ENCODE assay signal across 8 cellular contexts in the genomic region with DNA sequence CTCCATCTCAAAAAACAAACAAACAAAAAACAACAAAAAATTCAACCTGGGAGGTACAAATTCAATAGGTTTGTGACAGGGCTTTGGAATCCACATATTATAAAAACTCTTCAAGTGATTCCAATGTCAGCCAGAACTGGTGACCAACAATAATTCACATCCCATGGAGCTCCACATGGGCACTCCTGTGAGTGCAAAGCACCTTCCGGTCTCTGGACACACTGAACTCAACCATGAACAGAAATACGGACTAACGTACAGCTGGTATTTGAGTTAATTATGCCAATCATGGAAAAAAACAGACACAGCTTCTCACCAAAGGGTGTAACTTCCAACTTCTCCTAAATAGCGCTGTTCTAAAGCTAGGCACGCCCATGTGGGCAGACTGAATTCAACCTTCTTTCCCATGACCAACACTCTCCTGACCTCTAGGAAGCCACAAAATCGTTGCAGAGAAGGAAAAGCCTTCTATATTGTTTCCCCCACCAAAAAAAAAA.
DNase-seq lines count a peak whose midpoint lies in the region; ATAC-seq, FAIRE-seq and TF ChIP-seq lines count a peak whose summit lies in the region.
"Not testable (repeated sequence)": the region's sequence is repeated elsewhere in the genome, so short reads cannot be mapped to it uniquely, and the experiment has no call there.

No MANE protein-coding gene starts in this region.

- H2BK15ac ChIP-seq in H1 (ENCODE audit: low read length) = not testable (repeated sequence)

- H3K4me2 ChIP-seq in A549 = peak overlapping the region; percentile 59
- peak overlapping the region in 1 of 2 experiments; percentile 32; a peak in 1 of 4 replicates for H3K4me2 ChIP-seq in H1 (ENCODE audit: insufficient read depth in 1 of 2, low read depth in 2 of 2, low read length in 2 of 2)

- H3K79me2 ChIP-seq in H1 (ENCODE audit: control insufficient read depth in 1 of 2, insufficient read depth in 2 of 2, low read length in 2 of 2) = not testable (repeated sequence)

- not testable (repeated sequence) for H3K36me3 ChIP-seq in KOPT-K1 (ENCODE audit: insufficient read depth, low read length); H1 (ENCODE audit: control insufficient read depth in 2 of 4, insufficient read depth in 4 of 4, low read length in 3 of 4)

- not testable (repeated sequence) for H2AK5ac ChIP-seq in H1 (ENCODE audit: low read depth, low read length)

- DNase-seq in A549 (ENCODE audit: low read depth in 1 of 2, low spot score in 1 of 2); activated CD8-positive, alpha-beta memory T cell treated with anti-CD3 and anti-CD28 coated beads, Interleukin-2, amount 10 ng/mL, durations not matched to agents 7 days and 5 days; left lobe of liver (ENCODE audit: low spot score); retinal pigment epithelial cell (ENCODE audit: low read depth): not testable (repeated sequence)
- DNase-seq in H1 (ENCODE audit: low read depth in 1 of 2, low spot score in 2 of 2) = peak in 1 of 2 experiments; percentile 37

- H3K4me1 Mint-ChIP-seq in activated CD8-positive, alpha-beta memory T cell treated with anti-CD3 and anti-CD28 coated beads, Interleukin-2, amount 10 ng/mL, durations not matched to agents 7 days and 5 days = not testable (repeated sequence)

- H3K4ac ChIP-seq in H1 (replicated peaks; ENCODE audit: insufficient read length, low read depth, low read length) = not testable (repeated sequence)

- peak overlapping the region; percentile 85 for H3K4me3 Mint-ChIP-seq in activated CD8-positive, alpha-beta memory T cell treated with anti-CD3 and anti-CD28 coated beads, Interleukin-2, amount 10 ng/mL, durations not matched to agents 7 days and 5 days

- TF ChIP-seq RAD21 in A549 (conservative IDR thresholded peaks at IDR 0.05 in 1 of 2, IDR thresholded peaks at IDR 0.05 in 1 of 2); H1 (IDR thresholded peaks at IDR 0.05 in 1 of 2, conservative IDR thresholded peaks at IDR 0.05 in 1 of 2; ENCODE audit: low read depth in 2 of 2, low read length in 2 of 2): not testable (repeated sequence)

- FAIRE-seq in A549 (lab: Jason Lieb, UNC); H1 (lab: Jason Lieb, UNC): not testable (repeated sequence)

- not testable (repeated sequence) for H3K9me3 Mint-ChIP-seq in activated CD8-positive, alpha-beta memory T cell treated with anti-CD3 and anti-CD28 coated beads, Interleukin-2, amount 10 ng/mL, durations not matched to agents 7 days and 5 days (ENCODE audit: low read depth)

- H3K27me3 Mint-ChIP-seq in activated CD8-positive, alpha-beta memory T cell treated with anti-CD3 and anti-CD28 coated beads, Interleukin-2, amount 10 ng/mL, durations not matched to agents 7 days and 5 days = not testable (repeated sequence)

- not testable (repeated sequence) for H2BK120ac ChIP-seq in H1 (replicated peaks; ENCODE audit: low read depth, low read length)

- H3K23ac ChIP-seq in H1 (ENCODE audit: insufficient read length) = not testable (repeated sequence)

- not testable (repeated sequence) for TF ChIP-seq EP300 in A549 (IDR thresholded peaks at IDR 0.05); H1 (IDR thresholded peaks at IDR 0.05; ENCODE audit: borderline replicate concordance in 1 of 2, low read depth in 2 of 2, low read length in 2 of 2)

- WGBS in A549 (ENCODE audit: missing lambda C conversion rate) = 0% methylated on average over 1 of the region's 6 CpGs
- WGBS in H1 (ENCODE audit: extremely low coverage in 1 of 2, insufficient coverage in 1 of 2, insufficient read length in 1 of 2, insufficient replicate concordance in 2 of 2, low coverage in 1 of 2, low lambda C conversion rate in 2 of 2, missing lambda C conversion rate in 1 of 2), 2 experiments = 4% methylated on average over 3 of the region's 6 CpGs; no CpG with 5 or more reads in 1 of the 2 experiments

- H3K18ac ChIP-seq in H1 (ENCODE audit: extremely low read depth, low read length) = not testable (repeated sequence)

- not testable (repeated sequence) for H4K20me1 ChIP-seq in H1 (replicated peaks in 1 of 2; ENCODE audit: control insufficient read depth in 1 of 2, insufficient read depth in 2 of 2, low read length in 2 of 2)

- H2BK20ac ChIP-seq in H1 (ENCODE audit: low read length) = not testable (repeated sequence)

- not testable (repeated sequence) for H3K56ac ChIP-seq in H1 (replicated peaks; ENCODE audit: insufficient read length, low read depth, low read length)

- not testable (repeated sequence) for H4K91ac ChIP-seq in H1 (replicated peaks; ENCODE audit: insufficient read length, low read length)

- not testable (repeated sequence) for H3K14ac ChIP-seq in H1 (ENCODE audit: insufficient read length)

- not testable (repeated sequence) for H3K36me3 Mint-ChIP-seq in activated CD8-positive, alpha-beta memory T cell treated with anti-CD3 and anti-CD28 coated beads, Interleukin-2, amount 10 ng/mL, durations not matched to agents 7 days and 5 days

- POLR2A ChIA-PET in A549 (lab: Yijun Ruan, JAX) = not testable (repeated sequence)
- POLR2A ChIA-PET in H1 (lab: Charles Lee; ENCODE audit: partially characterized antibody) = interaction anchor here (1.4 kb wide), 1 partner anchor 99 kb away, joined by 3 read pairs; no protein-coding TSS in a partner anchor

- ATAC-seq in A549 (peak; percentile 61 to 86; a peak in 4 of 6 replicates), GM18909 (IDR thresholded peaks at IDR 0.05; ENCODE audit: poor library complexity, unreplicated experiment) (peak; percentile 38), HG02759 (IDR thresholded peaks at IDR 0.05; ENCODE audit: unreplicated experiment) (peak; percentile 34), left lobe of liver (peak; percentile 74)
- ATAC-seq in activated CD8-positive, alpha-beta memory T cell treated with anti-CD3 and anti-CD28 coated beads, Interleukin-2, amount 10 ng/mL, durations not matched to agents 7 days and 5 days = peak; percentile 13

- H3K23me2 ChIP-seq in H1 (ENCODE audit: low read depth, low read length) = not testable (repeated sequence)

- H4K5ac ChIP-seq in H1 (ENCODE audit: insufficient read length, low read depth, low read length) = not testable (repeated sequence)

- not testable (repeated sequence) for H2BK12ac ChIP-seq in H1 (ENCODE audit: low read depth, low read length)

- H2AFZ ChIP-seq in H1 (ENCODE audit: low read length) = not testable (repeated sequence)

- peak overlapping the region; percentile 72 for H3K4me3 ChIP-seq in A549
- H3K4me3 ChIP-seq in H1 (ENCODE audit: extremely low read depth in 1 of 4, insufficient read depth in 2 of 4, low read depth in 3 of 4, low read length in 4 of 4) = peak overlapping the region; percentile 57 to 97 (median 65)
- peak overlapping the region; percentile 61 for H3K4me3 ChIP-seq in retinal pigment epithelial cell (ENCODE audit: low read length)

- not testable (repeated sequence) for H3K9me3 ChIP-seq in A549; KOPT-K1 (ENCODE audit: insufficient read depth, low read length, poor library complexity, severe bottlenecking); H1 (ENCODE audit: insufficient read depth in 2 of 2, low read depth in 1 of 2, low read length in 1 of 2)

- CTCF ChIA-PET in A549 (lab: Yijun Ruan, JAX); H1 (lab: Charles Lee; ENCODE audit: partially characterized antibody): not testable (repeated sequence)
- CTCF ChIA-PET in activated CD8-positive, alpha-beta memory T cell treated with anti-CD3 and anti-CD28 coated beads, Interleukin-2, amount 10 ng/mL, durations not matched to agents 7 days and 5 days (lab: Charles Lee) = interaction anchor here (0.7 to 1.6 kb wide), 2 partner anchors 110 to 117 kb away, joined by 3 to 5 read pairs; no protein-coding TSS in a partner anchor

- H3K27ac ChIP-seq in A549 = peak overlapping the region; percentile 94 to 96
- H3K27ac ChIP-seq in KOPT-K1 (ENCODE audit: low read depth, low read length, poor library complexity, severe bottlenecking) = peak overlapping the region; percentile 87
- H3K27ac ChIP-seq in H1 (ENCODE audit: low read depth, low read length) = not testable (repeated sequence)

- H3K9ac ChIP-seq in H1 (replicated peaks in 1 of 4; ENCODE audit: extremely low read depth in 1 of 4, low read depth in 3 of 4, low read length in 3 of 4) = not testable (repeated sequence)

- not testable (repeated sequence) for H3K79me1 ChIP-seq in H1 (ENCODE audit: low read depth, low read length)

- H2BK5ac ChIP-seq in H1 (ENCODE audit: low read depth, low read length) = not testable (repeated sequence)

- not testable (repeated sequence) for TF ChIP-seq CTCF in A549 (IDR thresholded peaks at IDR 0.05); H1 (IDR thresholded peaks at IDR 0.05; ENCODE audit: control extremely low read depth in 1 of 3, insufficient read depth in 1 of 3, low read depth in 1 of 3, low read length in 3 of 3); retinal pigment epithelial cell (conservative IDR thresholded peaks at IDR 0.05; ENCODE audit: low read depth, low read length)

- not testable (repeated sequence) for H3K4me1 ChIP-seq in A549; H1 (replicated peaks in 1 of 4; ENCODE audit: control insufficient read depth in 3 of 4, insufficient read depth in 4 of 4, low read length in 3 of 4)

- peak overlapping the region; percentile 94 for H3K27ac Mint-ChIP-seq in activated CD8-positive, alpha-beta memory T cell treated with anti-CD3 and anti-CD28 coated beads, Interleukin-2, amount 10 ng/mL, durations not matched to agents 7 days and 5 days

- not testable (repeated sequence) for TF ChIP-seq POLR2A in A549 (IDR thresholded peaks at IDR 0.05; ENCODE audit: low read length); H1 (IDR thresholded peaks at IDR 0.05; ENCODE audit: control extremely low read depth in 1 of 2, low read depth in 2 of 2, low read length in 2 of 2)

- H4K8ac ChIP-seq in H1 (ENCODE audit: extremely low read depth, insufficient read depth, low read length) = not testable (repeated sequence)

- H3K27me3 ChIP-seq in H1 (replicated peaks in 1 of 4; ENCODE audit: control insufficient read depth in 3 of 4, extremely low read depth in 1 of 4, insufficient read depth in 3 of 4, low read length in 3 of 4) = not testable (repeated sequence)

Comparison
In these comparisons a context has a peak if more than half of its experiments do, and no peak if none do; other contexts are left out.
1. ATAC-seq: peak in every context shown above with its lines; median percentile 74 in left lobe of liver; 74 in A549; 38 in GM18909; 34 in HG02759; 13 in activated CD8-positive, alpha-beta memory T cell treated with anti-CD3 and anti-CD28 coated beads, Interleukin-2, amount 10 ng/mL, durations not matched to agents 7 days and 5 days.